ENCODE assay signal across 9 cellular contexts in genomic region chr19:48500830-48501445, GRCh38. TPM values are rescaled to one million over a fixed set of nuclear protein-coding genes. Genes with fewer than 3 reads are reported as not detected.
DNase-seq lines count a peak whose midpoint lies in the region; ATAC-seq and TF ChIP-seq lines count a peak whose summit lies in the region.
"Had no signal": no experiment of that assay in that cellular context is flagged by ENCODE, and none has a peak within 500 bp of the region (broad histone marks: within the 10 kb centered on the region; RNA-seq: fewer than 3 reads in every experiment).

No MANE protein-coding gene starts in this region.

- H3K4me3 Mint-ChIP-seq in activated CD4-positive, alpha-beta T cell treated with anti-CD3 and anti-CD28 coated beads, Interleukin-2, amount 10 ng/mL, durations not matched to agents 24 days and 14 days, result peak overlapping the region; percentile 85
- peak overlapping the region; percentile 67 for H3K4me3 Mint-ChIP-seq in WTC11
- H3K4me3 Mint-ChIP-seq in stimulated activated memory B cell treated with anti-CD40 and anti-IgM and Interleukin-4, amounts not matched to agents 10 μg/mL and 1 μg/mL and 100 μg/mL, for 72 hours, result peak overlapping the region; percentile 50

- peak overlapping the region; percentile 60 for H3K4me3 ChIP-seq in iPS-18a (ENCODE audit: low read length)

- no peak overlapping the region for H3K27ac Mint-ChIP-seq in activated CD4-positive, alpha-beta T cell treated with anti-CD3 and anti-CD28 coated beads, Interleukin-2, amount 10 ng/mL, durations not matched to agents 24 days and 14 days
- peak overlapping the region; percentile 98 for H3K27ac Mint-ChIP-seq in WTC11
- H3K27ac Mint-ChIP-seq in stimulated activated memory B cell treated with anti-CD40 and anti-IgM and Interleukin-4, amounts not matched to agents 10 μg/mL and 1 μg/mL and 100 μg/mL, for 72 hours, result peak overlapping the region; percentile 60

- no peaks in the 10 kb centered on the region for H3K27me3 ChIP-seq in iPS-18a (ENCODE audit: control insufficient read depth, insufficient read depth, low read length)

- TF ChIP-seq CTCF in WTC11 (IDR thresholded peaks at IDR 0.05), result no peak

- POLR2A ChIA-PET in WTC11 (lab: Charles Lee), result no interaction called here

- H3K4me1 Mint-ChIP-seq in activated CD4-positive, alpha-beta T cell treated with anti-CD3 and anti-CD28 coated beads, Interleukin-2, amount 10 ng/mL, durations not matched to agents 24 days and 14 days, result peaks cover 12% of the 10 kb centered on the region
- peaks cover 15% of the 10 kb centered on the region for H3K4me1 Mint-ChIP-seq in WTC11
- peaks cover 43% of the 10 kb centered on the region for H3K4me1 Mint-ChIP-seq in stimulated activated memory B cell treated with anti-CD40 and anti-IgM and Interleukin-4, amounts not matched to agents 10 μg/mL and 1 μg/mL and 100 μg/mL, for 72 hours

- H3K4me1 ChIP-seq in iPS-18a (ENCODE audit: control insufficient read depth, low read depth, low read length), result no peaks in the 10 kb centered on the region

- H3K27me3 Mint-ChIP-seq in activated CD4-positive, alpha-beta T cell treated with anti-CD3 and anti-CD28 coated beads, Interleukin-2, amount 10 ng/mL, durations not matched to agents 24 days and 14 days, result peaks cover 2% of the 10 kb centered on the region
- H3K27me3 Mint-ChIP-seq in WTC11 (ENCODE audit: low read depth), result peaks cover 7% of the 10 kb centered on the region
- peaks cover 52% of the 10 kb centered on the region for H3K27me3 Mint-ChIP-seq in stimulated activated memory B cell treated with anti-CD40 and anti-IgM and Interleukin-4, amounts not matched to agents 10 μg/mL and 1 μg/mL and 100 μg/mL, for 72 hours

- CTCF ChIA-PET in WTC11 (lab: Charles Lee), result interaction anchor here (0.9 to 2.1 kb wide), 3 partner anchors 11 to 88 kb away, joined by 3 to 9 read pairs (median 7); no protein-coding TSS in a partner anchor

- H3K36me3 Mint-ChIP-seq in activated CD4-positive, alpha-beta T cell treated with anti-CD3 and anti-CD28 coated beads, Interleukin-2, amount 10 ng/mL, durations not matched to agents 24 days and 14 days (ENCODE audit: low read depth), result no peaks in the 10 kb centered on the region
- no peaks in the 10 kb centered on the region for H3K36me3 Mint-ChIP-seq in WTC11
- H3K36me3 Mint-ChIP-seq in stimulated activated memory B cell treated with anti-CD40 and anti-IgM and Interleukin-4, amounts not matched to agents 10 μg/mL and 1 μg/mL and 100 μg/mL, for 72 hours, result no peaks in the 10 kb centered on the region

- intact Hi-C loops in activated CD4-positive, alpha-beta T cell treated with anti-CD3 and anti-CD28 coated beads, Interleukin-2, amount 10 ng/mL, durations not matched to agents 24 days and 14 days (cut with micrococcal nuclease), result no loop called here

- DNase-seq in activated CD4-positive, alpha-beta T cell treated with anti-CD3 and anti-CD28 coated beads, Interleukin-2, amount 10 ng/mL, durations not matched to agents 24 days and 14 days, result no peak
- no peak for DNase-seq in activated CD4-positive, alpha-beta T cell treated with anti-CD3 and anti-CD28 coated beads for 1 hour
- DNase-seq in WTC11 (ENCODE audit: low spot score), result no peak
- DNase-seq in SW480 (ENCODE audit: low spot score), result no peak
- DNase-seq in COLO829 (ENCODE audit: low spot score), result no peak
- DNase-seq: NCI-H446 treated with DMSO at 0.1 percent for 48 hours had no signal

- H3K9ac ChIP-seq in iPS-18a (ENCODE audit: low read length), result no peak overlapping the region

- H3K36me3 ChIP-seq in iPS-18a (ENCODE audit: control insufficient read depth, low read depth, low read length), result no peaks in the 10 kb centered on the region

- H3K9me3 Mint-ChIP-seq in activated CD4-positive, alpha-beta T cell treated with anti-CD3 and anti-CD28 coated beads, Interleukin-2, amount 10 ng/mL, durations not matched to agents 24 days and 14 days, result no peaks in the 10 kb centered on the region
- no peaks in the 10 kb centered on the region for H3K9me3 Mint-ChIP-seq in WTC11
- peaks cover 3% of the 10 kb centered on the region for H3K9me3 Mint-ChIP-seq in stimulated activated memory B cell treated with anti-CD40 and anti-IgM and Interleukin-4, amounts not matched to agents 10 μg/mL and 1 μg/mL and 100 μg/mL, for 72 hours

- H3K9me3 ChIP-seq in iPS-18a (ENCODE audit: control insufficient read depth, low read depth, low read length), result no peaks in the 10 kb centered on the region

- H3K27ac ChIP-seq in iPS-18a (ENCODE audit: low read length), result no peak overlapping the region

- ATAC-seq in WTC11 (no peak), HG03521 (IDR thresholded peaks at IDR 0.05; ENCODE audit: unreplicated experiment) (no peak)
- no peak for ATAC-seq in stimulated activated memory B cell treated with anti-CD40 and anti-IgM and Interleukin-4, amounts not matched to agents 10 μg/mL and 1 μg/mL and 100 μg/mL, for 72 hours

TF ChIP-seq in WTC11, 78 proteins besides CTCF, POLR2A, EP300 and RAD21:
- 0 out of 2 replicates have a peak, but pooled peaks have one; percentile 56 for TF ChIP-seq E2F1 (CRISPR knock-in tag; IDR thresholded peaks at IDR 0.05)
- TF ChIP-seq RELA (CRISPR knock-in tag; IDR thresholded peaks at IDR 0.05; ENCODE audit: borderline replicate concordance), result no peak
- TF ChIP-seq FOXP1 (CRISPR knock-in tag; IDR thresholded peaks at IDR 0.05; ENCODE audit: borderline replicate concordance), result 0 out of 2 replicates have a peak, but pooled peaks have one; percentile 38

RNA-seq across cellular contexts. Expression of gene LMTK3, which starts 10.7 kb away (rescaled TPM):
- 3.0 and 3.6 TPM in 2 replicates for total RNA-seq in activated CD4-positive, alpha-beta T cell treated with anti-CD3 and anti-CD28 coated beads, Interleukin-2, amount 10 ng/mL, durations not matched to agents 24 days and 14 days
- 15.9 to 19.4 TPM (median 19.1 TPM) in 3 replicates for total RNA-seq in WTC11 (2021)

RNA-seq across cellular contexts. Expression of gene CYTH2, which starts 31.8 kb away (rescaled TPM):
- 30.6 and 31.6 TPM in 2 replicates for total RNA-seq in activated CD4-positive, alpha-beta T cell treated with anti-CD3 and anti-CD28 coated beads, Interleukin-2, amount 10 ng/mL, durations not matched to agents 24 days and 14 days
- total RNA-seq in WTC11 (2021), result 70.4 to 72.6 TPM (median 71.9 TPM) in 3 replicates

RNA-seq across cellular contexts. Expression of gene KCNJ14, which starts 45.6 kb away (rescaled TPM):
- total RNA-seq in activated CD4-positive, alpha-beta T cell treated with anti-CD3 and anti-CD28 coated beads, Interleukin-2, amount 10 ng/mL, durations not matched to agents 24 days and 14 days, result 2.4 TPM in 2 replicates
- 1.1 to 1.4 TPM (median 1.1 TPM) in 3 replicates for total RNA-seq in WTC11 (2021)

RNA-seq across cellular contexts. Expression of gene SULT2B1, which starts 51.0 kb away (rescaled TPM):
- total RNA-seq in activated CD4-positive, alpha-beta T cell treated with anti-CD3 and anti-CD28 coated beads, Interleukin-2, amount 10 ng/mL, durations not matched to agents 24 days and 14 days, result not detected in 2 replicates
- total RNA-seq in WTC11 (2021), result 0.96 to 2.1 TPM (median 1.3 TPM) in 3 replicates

RNA-seq across cellular contexts. Expression of gene GRWD1, which starts 55.2 kb away (rescaled TPM):
- total RNA-seq in activated CD4-positive, alpha-beta T cell treated with anti-CD3 and anti-CD28 coated beads, Interleukin-2, amount 10 ng/mL, durations not matched to agents 24 days and 14 days, result 89.1 and 90.6 TPM in 2 replicates
- 59.8 to 67.2 TPM (median 61.6 TPM) in 3 replicates for total RNA-seq in WTC11 (2021)
